ENCODE assay signal across 14 cellular contexts in genomic region chr13:44868397-44868796, GRCh38.
DNase-seq lines count a peak whose midpoint lies in the region; ATAC-seq and TF ChIP-seq lines count a peak whose summit lies in the region.
"Had no signal": no experiment of that assay in that cellular context is flagged by ENCODE, and none has a peak within 500 bp of the region (broad histone marks: within the 10 kb centered on the region; RNA-seq: fewer than 3 reads in every experiment).

No MANE protein-coding gene starts in this region.

- no peak for TF ChIP-seq CTCF in activated CD8-positive, alpha-beta T cell treated with anti-CD3 and anti-CD28 coated beads for 36 hours (IDR thresholded peaks at IDR 0.05)
- TF ChIP-seq CTCF in foreskin fibroblast (IDR thresholded peaks at IDR 0.05; ENCODE audit: low read depth, low read length), result no peak

- H3K9me3 Mint-ChIP-seq in activated CD8-positive, alpha-beta T cell treated with anti-CD3 and anti-CD28 coated beads for 36 hours, result peaks cover 5% of the 10 kb centered on the region

- H3K4me3 Mint-ChIP-seq in activated CD8-positive, alpha-beta T cell treated with anti-CD3 and anti-CD28 coated beads for 36 hours, result no peak overlapping the region

- no peaks in the 10 kb centered on the region for H3K36me3 ChIP-seq in H7 (replicated peaks; ENCODE audit: control insufficient read depth, insufficient read depth, low read length)
- H3K36me3 ChIP-seq: ovary had no signal

- peak; percentile 45 for DNase-seq in activated CD8-positive, alpha-beta T cell treated with anti-CD3 and anti-CD28 coated beads for 36 hours
- DNase-seq in foreskin fibroblast, result no peak
- no peak for DNase-seq in H7
- DNase-seq in dermis blood vessel endothelial cell, result no peak
- no peak for DNase-seq in C1 segment of cervical spinal cord (lab: John Stamatoyannopoulos, UW)
- DNase-seq: activated CD4-positive, alpha-beta T cell treated with anti-CD3 and anti-CD28 coated beads, Interleukin-2, amount 50 U/mL, for 48 hours; amygdala; effector CD8-positive, alpha-beta T cell; head of caudate nucleus; NCI-H82 had no signal

- intact Hi-C loops in activated CD8-positive, alpha-beta T cell treated with anti-CD3 and anti-CD28 coated beads for 36 hours (cut with micrococcal nuclease), result no loop called here

- H3K36me3 Mint-ChIP-seq in activated CD8-positive, alpha-beta T cell treated with anti-CD3 and anti-CD28 coated beads for 36 hours (ENCODE audit: low read depth), result no peaks in the 10 kb centered on the region

- peaks cover 2% of the 10 kb centered on the region for H3K4me1 Mint-ChIP-seq in activated CD8-positive, alpha-beta T cell treated with anti-CD3 and anti-CD28 coated beads for 36 hours (ENCODE audit: low read depth)

- H3K27ac Mint-ChIP-seq in activated CD8-positive, alpha-beta T cell treated with anti-CD3 and anti-CD28 coated beads for 36 hours, result no peak overlapping the region

- ATAC-seq in GM18519 (IDR thresholded peaks at IDR 0.05; ENCODE audit: low FRiP score, unreplicated experiment) (peak; percentile 90), GM19397 (IDR thresholded peaks at IDR 0.05; ENCODE audit: unreplicated experiment) (peak; percentile 64), HG02885 (IDR thresholded peaks at IDR 0.05; ENCODE audit: poor library complexity, unreplicated experiment) (peak; percentile 94)
- peak; percentile 49 for ATAC-seq in activated CD8-positive, alpha-beta T cell treated with anti-CD3 and anti-CD28 coated beads for 36 hours

- CTCF ChIA-PET in activated CD8-positive, alpha-beta T cell treated with anti-CD3 and anti-CD28 coated beads for 36 hours (lab: Charles Lee), result interaction anchor here (0.9 to 1.2 kb wide), 3 partner anchors 10 to 384 kb away, joined by 3 read pairs; no protein-coding TSS in a partner anchor

- POLR2A ChIA-PET in activated CD8-positive, alpha-beta T cell treated with anti-CD3 and anti-CD28 coated beads for 36 hours (lab: Charles Lee), result no interaction called here

- no peaks in the 10 kb centered on the region for H3K27me3 ChIP-seq in H7 (ENCODE audit: control insufficient read depth, insufficient read depth, low read length)
- H3K27me3 ChIP-seq: ovary had no signal

- H3K4me3 ChIP-seq in foreskin fibroblast (ENCODE audit: low read depth in 1 of 2, low read length in 2 of 2), result no peak overlapping the region
- no peak overlapping the region for H3K4me3 ChIP-seq in H7 (ENCODE audit: insufficient read depth, low read depth, low read length)
- H3K4me3 ChIP-seq: ovary had no signal

- H3K27me3 Mint-ChIP-seq in activated CD8-positive, alpha-beta T cell treated with anti-CD3 and anti-CD28 coated beads for 36 hours, result peaks cover 6% of the 10 kb centered on the region
